ENCODE assay signal across 20 cellular contexts in genomic region chr7:66556177-66556548, GRCh38.
DNase-seq lines count a peak whose midpoint lies in the region; ATAC-seq and TF ChIP-seq lines count a peak whose summit lies in the region.
"Had no signal": no experiment of that assay in that cellular context is flagged by ENCODE, and none has a peak within 500 bp of the region (broad histone marks: within the 10 kb centered on the region; RNA-seq: fewer than 3 reads in every experiment).

No MANE protein-coding gene starts in this region.

- H3K4me2 ChIP-seq in neuronal stem cell (ENCODE audit: insufficient read depth, low read length, poor library complexity, severe bottlenecking): no peak overlapping the region
- H3K4me2 ChIP-seq: BLaER1 had no signal

- H2BK15ac ChIP-seq in neuronal stem cell (ENCODE audit: low read length): no peak overlapping the region

- ATAC-seq in Right ventricle myocardium superior (ENCODE audit: poor library complexity) (no peak), heart left ventricle (no peak)
- ATAC-seq in stimulated activated naive CD8-positive, alpha-beta T cell treated with anti-CD3 and anti-CD28 coated beads, Interleukin-15, amount 100 ng/mL, for 72 hours: peak; percentile 48
- no peak for ATAC-seq in stimulated activated naive CD8-positive, alpha-beta T cell treated with anti-CD3 and anti-CD28 coated beads, Interleukin-15, Interleukin-2, amounts not matched to agents 100 U/mL and 50 U/mL, for 24 hours
- ATAC-seq: CD8-positive, alpha-beta T cell had no signal

- no peaks in the 10 kb centered on the region for H3K9me3 ChIP-seq in heart left ventricle
- no peaks in the 10 kb centered on the region for H3K9me3 ChIP-seq in neuronal stem cell (replicated peaks in 1 of 2; ENCODE audit: control insufficient read depth in 2 of 2, insufficient read depth in 1 of 2, low read depth in 1 of 2, low read length in 2 of 2)
- H3K9me3 ChIP-seq: BLaER1, Caco-2, HAP-1 had no signal

- H3K4me1 Mint-ChIP-seq in stimulated activated naive CD8-positive, alpha-beta T cell treated with anti-CD3 and anti-CD28 coated beads, Interleukin-15, amount 100 ng/mL, for 72 hours: peaks cover 10% of the 10 kb centered on the region

- peaks cover 27% of the 10 kb centered on the region for H3K79me1 ChIP-seq in neuronal stem cell (ENCODE audit: low read depth, low read length)

- no peak overlapping the region for H3K9ac ChIP-seq in neuronal stem cell (ENCODE audit: low read depth, low read length, poor library complexity)
- H3K9ac ChIP-seq: BLaER1, GM23248 had no signal

- no peak overlapping the region for H3K4me3 ChIP-seq in heart left ventricle
- H3K4me3 ChIP-seq in neuronal stem cell (ENCODE audit: low read length in 2 of 2): no peak overlapping the region
- H3K4me3 ChIP-seq: BLaER1, GM23248, HAP-1 had no signal

- intact Hi-C loops in Right ventricle myocardium superior (cut with DNase I): no loop called here
- intact Hi-C loops in heart left ventricle (cut with DNase I): loop anchor here in 1 of 10 donors (10.0 kb wide), 1 partner anchor 449 kb away; no protein-coding TSS in a partner anchor
- intact Hi-C loops in posterior vena cava (cut with DNase I): no loop called here

- peaks cover 0 to 76% (median 54%) of the 10 kb centered on the region in 9 donors for H3K36me3 ChIP-seq in heart left ventricle
- H3K36me3 ChIP-seq in neuronal stem cell (replicated peaks in 1 of 2; ENCODE audit: control insufficient read depth in 2 of 2, insufficient read depth in 2 of 2, low read length in 2 of 2): peaks cover 19 to 82% of the 10 kb centered on the region in 2 donors

- no peak for TF ChIP-seq POLR2A in heart left ventricle (IDR thresholded peaks at IDR 0.05)

- no peak overlapping the region for H3K18ac ChIP-seq in neuronal stem cell (ENCODE audit: low read length)

- no peak for TF ChIP-seq CTCF in heart left ventricle (IDR thresholded peaks at IDR 0.05)

- H3K27me3 ChIP-seq in heart left ventricle (no peaks in the 10 kb centered on the region), neuronal stem cell (ENCODE audit: control insufficient read depth in 3 of 3, insufficient read depth in 3 of 3, low read depth in 1 of 3, low read length in 3 of 3) (no peaks in the 10 kb centered on the region)
- H3K27me3 ChIP-seq: BLaER1 had no signal

- H4K91ac ChIP-seq in neuronal stem cell (ENCODE audit: low read depth, low read length, poor library complexity): no peak overlapping the region

- peak; percentile 30 for DNase-seq in Right ventricle myocardium superior
- no peak for DNase-seq in heart left ventricle
- no peak for DNase-seq in stimulated activated naive CD8-positive, alpha-beta T cell treated with anti-CD3 and anti-CD28 coated beads, Interleukin-15, amount 100 ng/mL, for 72 hours
- no peak for DNase-seq in stimulated activated naive CD8-positive, alpha-beta T cell treated with anti-CD3 and anti-CD28 coated beads, Interleukin-15, Interleukin-2, amounts not matched to agents 100 U/mL and 50 U/mL, for 24 hours
- no peak for DNase-seq in neuronal stem cell (ENCODE audit: low spot score)
- peak; percentile 77 for DNase-seq in posterior vena cava (ENCODE audit: low spot score)
- no peak for DNase-seq in RKO (ENCODE audit: low spot score)
- no peak for DNase-seq in stimulated activated CD4-positive, alpha-beta T cell treated with anti-CD3 and anti-CD28 coated beads, Interleukin-4, amount 100 ng/mL, for 1 hour
- DNase-seq: Caco-2; CD4-positive, CD25-positive, alpha-beta regulatory T cell; CD8-positive, alpha-beta T cell; DMS153; DND-41; GM23248; HFFc6 had no signal

- H2AFZ ChIP-seq in neuronal stem cell (ENCODE audit: low read length): no peak overlapping the region
- H2AFZ ChIP-seq: GM23248 had no signal

- H2BK120ac ChIP-seq in neuronal stem cell (ENCODE audit: low read depth, low read length): no peak overlapping the region

- H2BK5ac ChIP-seq in neuronal stem cell (ENCODE audit: low read length): no peak overlapping the region

- no peak overlapping the region for H3K4me3 Mint-ChIP-seq in stimulated activated naive CD8-positive, alpha-beta T cell treated with anti-CD3 and anti-CD28 coated beads, Interleukin-15, amount 100 ng/mL, for 72 hours
- H3K4me3 Mint-ChIP-seq: B cell; CD4-positive, CD25-positive, alpha-beta regulatory T cell; CD8-positive, alpha-beta T cell; HFFc6 had no signal

- WGBS in heart left ventricle, 4 donors: 97% methylated on average over 28 to 41 of the region's 41 CpGs
- no CpG with 5 or more reads among the region's 41 CpGs for WGBS in neuronal stem cell (ENCODE audit: extremely low coverage in 2 of 2, insufficient read length in 2 of 2, insufficient replicate concordance in 1 of 2), 2 donors

- no peak overlapping the region for H3K4ac ChIP-seq in neuronal stem cell (ENCODE audit: low read length)

- peak overlapping the region; percentile 73 for H3K23ac ChIP-seq in neuronal stem cell (ENCODE audit: low read depth, low read length, poor library complexity)

- no peaks in the 10 kb centered on the region for H3K9me3 Mint-ChIP-seq in stimulated activated naive CD8-positive, alpha-beta T cell treated with anti-CD3 and anti-CD28 coated beads, Interleukin-15, amount 100 ng/mL, for 72 hours
- H3K9me3 Mint-ChIP-seq: CD4-positive, CD25-positive, alpha-beta regulatory T cell; CD8-positive, alpha-beta T cell; HFFc6 had no signal

- no peak overlapping the region for H2BK12ac ChIP-seq in neuronal stem cell (ENCODE audit: low read length)

- H3K27ac ChIP-seq in heart left ventricle (no peak overlapping the region), neuronal stem cell (replicated peaks; ENCODE audit: low read length) (no peak overlapping the region)
- H3K27ac ChIP-seq: 22Rv1, BLaER1, C4-2B, GM23248 had no signal

- no peaks in the 10 kb centered on the region for H3K27me3 Mint-ChIP-seq in stimulated activated naive CD8-positive, alpha-beta T cell treated with anti-CD3 and anti-CD28 coated beads, Interleukin-15, amount 100 ng/mL, for 72 hours
- H3K27me3 Mint-ChIP-seq: B cell; CD4-positive, CD25-positive, alpha-beta regulatory T cell had no signal

- H3K4me1 ChIP-seq in heart left ventricle (peaks cover 0 to 8% (median 0%) of the 10 kb centered on the region in 12 donors), neuronal stem cell (ENCODE audit: control insufficient read depth in 2 of 2, insufficient read depth in 1 of 2, low read depth in 1 of 2, low read length in 2 of 2) (no peaks in the 10 kb centered on the region)
- H3K4me1 ChIP-seq: BLaER1, Caco-2, HAP-1 had no signal

- H3K14ac ChIP-seq in neuronal stem cell (ENCODE audit: low read length): no peak overlapping the region

- no peak overlapping the region for H2AK5ac ChIP-seq in neuronal stem cell (ENCODE audit: low read depth, low read length)

- no peak overlapping the region for H3K27ac Mint-ChIP-seq in stimulated activated naive CD8-positive, alpha-beta T cell treated with anti-CD3 and anti-CD28 coated beads, Interleukin-15, amount 100 ng/mL, for 72 hours
- H3K27ac Mint-ChIP-seq: B cell; CD4-positive, CD25-positive, alpha-beta regulatory T cell; CD8-positive, alpha-beta T cell; HFFc6 had no signal

- peak overlapping the region; percentile 17 for H4K8ac ChIP-seq in neuronal stem cell (ENCODE audit: low read depth, low read length)

Comparison
In these comparisons a context has a peak if more than half of its experiments do, and no peak if none do; other contexts are left out.
1. DNase-seq: peak in Right ventricle myocardium superior (single experiment) and posterior vena cava (single experiment); none in heart left ventricle (0 of 5), stimulated activated naive CD8-positive, alpha-beta T cell treated with anti-CD3 and anti-CD28 coated beads, Interleukin-15, amount 100 ng/mL, for 72 hours (0 of 2), stimulated activated naive CD8-positive, alpha-beta T cell treated with anti-CD3 and anti-CD28 coated beads, Interleukin-15, Interleukin-2, amounts not matched to agents 100 U/mL and 50 U/mL, for 24 hours (single experiment), neuronal stem cell (single experiment), RKO (single experiment) and stimulated activated CD4-positive, alpha-beta T cell treated with anti-CD3 and anti-CD28 coated beads, Interleukin-4, amount 100 ng/mL, for 1 hour (single experiment).